Comparison of ENCODE assay signal across 1 cellular context in genomic region chr16:23678430-23679273, GRCh38.
TF ChIP-seq lines count a peak whose summit lies in the region.

Gene PLK1 (plus strand): TSS chr16:23678889. CDS start chr16:23678933, 44 bp downstream.

TF ChIP-seq in HepG2, 621 proteins besides CTCF, POLR2A, EP300 and RAD21 (continued from another document and continues in another):
- TF ChIP-seq ZNF800 (CRISPR knock-in tag; IDR thresholded peaks at IDR 0.05) (peak; percentile 66; the same call in 1 of the 2 replicates), SRY (CRISPR knock-in tag; IDR thresholded peaks at IDR 0.05) (no peak), MAFK (conservative IDR thresholded peaks at IDR 0.05 in 1 of 2, IDR thresholded peaks at IDR 0.05 in 1 of 2; ENCODE audit: low read length in 2 of 2) (no peak; a peak in 1 of 4 replicates), HMG20B (CRISPR knock-in tag; conservative IDR thresholded peaks at IDR 0.05) (no peak), ZHX1 (CRISPR knock-in tag; IDR thresholded peaks at IDR 0.05; ENCODE audit: low read depth) (peak; percentile 95), ZNF616 (CRISPR knock-in tag; IDR thresholded peaks at IDR 0.05; ENCODE audit: low read depth) (no peak), SNAI1 (CRISPR knock-in tag; IDR thresholded peaks at IDR 0.05; ENCODE audit: borderline replicate concordance) (peak; percentile 59; the same call in 1 of the 2 replicates), TFAP4 (IDR thresholded peaks at IDR 0.05; ENCODE audit: borderline replicate concordance, low read depth) (peak; percentile 64; the same call in 1 of the 2 replicates), POLR2AphosphoS5 (IDR thresholded peaks at IDR 0.05; ENCODE audit: low read depth, low read length) (peak; percentile 83), DBP (CRISPR knock-in tag; IDR thresholded peaks at IDR 0.05; ENCODE audit: not compliant biosample characterization) (no peak), HOMEZ (CRISPR knock-in tag; IDR thresholded peaks at IDR 0.05; ENCODE audit: low read depth) (peak; percentile 75), ZNF17 (CRISPR knock-in tag; IDR thresholded peaks at IDR 0.05) (peak; percentile 81), RAD51 (IDR thresholded peaks at IDR 0.05; ENCODE audit: borderline replicate concordance) (no peak), ZNF382 (CRISPR knock-in tag; IDR thresholded peaks at IDR 0.05; ENCODE audit: borderline replicate concordance) (no peak), JUND (CRISPR knock-in tag; IDR thresholded peaks at IDR 0.05) (no peak), HHEX (CRISPR knock-in tag; IDR thresholded peaks at IDR 0.05) (no peak), BRF2 (CRISPR knock-in tag; IDR thresholded peaks at IDR 0.05) (peak; percentile 100), ZBTB10 (CRISPR knock-in tag; IDR thresholded peaks at IDR 0.05; ENCODE audit: borderline replicate concordance) (no peak), ASH2L (IDR thresholded peaks at IDR 0.05; ENCODE audit: insufficient read length, low read depth, low read length) (peak; percentile 90), IKZF4 (CRISPR knock-in tag; IDR thresholded peaks at IDR 0.05; ENCODE audit: borderline replicate concordance, low read depth, not compliant biosample characterization) (peak; percentile 88), NR2F6 (IDR thresholded peaks at IDR 0.05) (no peak), NR2F6 (CRISPR knock-in tag; IDR thresholded peaks at IDR 0.05) (0 out of 2 replicates have a peak, but pooled peaks have one; percentile 33), TCF7L2 (IDR thresholded peaks at IDR 0.05; ENCODE audit: low read depth, low read length) (no peak), RXRB (CRISPR knock-in tag; IDR thresholded peaks at IDR 0.05; ENCODE audit: borderline replicate concordance) (peak; percentile 62; the same call in 1 of the 2 replicates), ZNF563 (CRISPR knock-in tag; IDR thresholded peaks at IDR 0.05) (peak; percentile 90), DPF2 (CRISPR knock-in tag; IDR thresholded peaks at IDR 0.05; ENCODE audit: borderline replicate concordance, low read depth) (no peak), ONECUT2 (CRISPR knock-in tag; IDR thresholded peaks at IDR 0.05) (peak; percentile 39; the same call in 1 of the 2 replicates), CENPX (CRISPR knock-in tag; IDR thresholded peaks at IDR 0.05) (no peak), REXO4 (CRISPR knock-in tag; IDR thresholded peaks at IDR 0.05; ENCODE audit: borderline replicate concordance) (peak; percentile 100), HINFP (CRISPR knock-in tag; IDR thresholded peaks at IDR 0.05; ENCODE audit: low read depth) (no peak; the same call in 1 of the 2 replicates), HDAC2 (CRISPR knock-in tag; IDR thresholded peaks at IDR 0.05) (peak; percentile 97), SRSF4 (IDR thresholded peaks at IDR 0.05; ENCODE audit: low read depth, low read length, poor library complexity, severe bottlenecking) (no peak), BCL6 (CRISPR knock-in tag; IDR thresholded peaks at IDR 0.05) (peak; percentile 61; the same call in 1 of the 2 replicates), KDM4B (CRISPR knock-in tag; IDR thresholded peaks at IDR 0.05) (peak; percentile 30; the same call in 1 of the 2 replicates), DDIT3 (CRISPR knock-in tag; IDR thresholded peaks at IDR 0.05) (no peak), ZNF232 (CRISPR knock-in tag; IDR thresholded peaks at IDR 0.05; ENCODE audit: borderline replicate concordance) (peak; percentile 55), MEIS1 (CRISPR knock-in tag; IDR thresholded peaks at IDR 0.05; ENCODE audit: borderline replicate concordance) (peak; percentile 94; the same call in 1 of the 2 replicates), EEA1 (CRISPR knock-in tag; IDR thresholded peaks at IDR 0.05; ENCODE audit: borderline replicate concordance) (no peak), TFDP1 (CRISPR knock-in tag; IDR thresholded peaks at IDR 0.05; ENCODE audit: borderline replicate concordance) (peak; percentile 100), CREB3 (CRISPR knock-in tag; IDR thresholded peaks at IDR 0.05) (peak; percentile 77; the same call in 1 of the 2 replicates), HNF4A (CRISPR knock-in tag; IDR thresholded peaks at IDR 0.05) (peak; percentile 60; the same call in 1 of the 2 replicates), NCOA2 (CRISPR knock-in tag; IDR thresholded peaks at IDR 0.05) (no peak; the same call in 1 of the 2 replicates), ZNF841 (CRISPR knock-in tag; IDR thresholded peaks at IDR 0.05; ENCODE audit: borderline replicate concordance) (peak; percentile 100), PLRG1 (conservative IDR thresholded peaks at IDR 0.05) (no peak), ZNF205 (CRISPR knock-in tag; IDR thresholded peaks at IDR 0.05) (peak; percentile 91), SIX1 (CRISPR knock-in tag; IDR thresholded peaks at IDR 0.05; ENCODE audit: borderline replicate concordance) (no peak; the same call in 1 of the 2 replicates), MAZ (IDR thresholded peaks at IDR 0.05; ENCODE audit: borderline replicate concordance, low read depth, low read length) (no peak), MAZ (CRISPR knock-in tag; IDR thresholded peaks at IDR 0.05; ENCODE audit: low read depth) (peak; percentile 62), ZNF792 (CRISPR knock-in tag; IDR thresholded peaks at IDR 0.05) (no peak), REPIN1 (CRISPR knock-in tag; IDR thresholded peaks at IDR 0.05; ENCODE audit: borderline replicate concordance, low read depth) (peak; percentile 100)
